In the genomic region with DNA sequence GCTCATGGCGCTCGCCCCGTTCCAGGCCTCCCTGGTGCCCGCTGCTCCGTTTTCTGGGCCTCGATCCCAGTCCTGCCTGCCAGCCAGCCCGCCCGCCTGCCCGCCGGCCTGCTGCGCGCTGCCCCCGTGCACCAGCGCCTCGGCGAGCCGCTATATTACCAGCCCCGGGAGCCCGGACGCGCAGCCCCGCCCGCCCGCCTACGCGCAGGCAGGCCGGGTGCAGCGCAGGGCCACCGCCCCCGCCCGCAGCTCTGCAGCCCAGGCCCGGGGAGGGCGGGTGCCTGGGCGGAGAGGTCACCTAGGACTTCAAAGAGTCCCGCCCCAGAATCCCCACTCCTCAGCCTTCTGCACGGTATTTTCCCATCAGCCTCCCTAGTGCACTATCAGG, we compare ENCODE assay signal across 9 cellular contexts. TPM values are rescaled to one million over a fixed set of nuclear protein-coding genes. Genes with fewer than 3 reads are reported as not detected.
DNase-seq lines count a peak whose midpoint lies in the region; ATAC-seq and TF ChIP-seq lines count a peak whose summit lies in the region.
"Had no signal": no experiment of that assay in that cellular context is flagged by ENCODE, and none has a peak within 500 bp of the region (broad histone marks: within the 10 kb centered on the region; RNA-seq: fewer than 3 reads in every experiment).

A gene (minus strand): TSS at position 157 of the 388 bp plus-strand sequence. CDS start 151 bp downstream, at position 6.

- no peak for TF ChIP-seq POLR2A in ovary (IDR thresholded peaks at IDR 0.05)

- H3K27me3 Mint-ChIP-seq in Calu3 (ENCODE audit: unreplicated experiment) (no peaks in the 10 kb centered on the region), T-cell (peaks cover 27 to 44% of the 10 kb centered on the region in 2 donors)

- H3K9me3 Mint-ChIP-seq in Calu3 (ENCODE audit: low read depth, unreplicated experiment) = no peaks in the 10 kb centered on the region
- no peaks in the 10 kb centered on the region for H3K9me3 Mint-ChIP-seq in T-cell

- ATAC-seq in T-cell (replicated peaks in 1 of 4) (peak in 3 of 4 experiments; percentile 40 to 66 (median 54)), GM18517 (IDR thresholded peaks at IDR 0.05; ENCODE audit: unreplicated experiment) (no peak), GM18867 (IDR thresholded peaks at IDR 0.05; ENCODE audit: unreplicated experiment) (no peak)

- no peaks in the 10 kb centered on the region for H3K36me3 ChIP-seq in ovary
- no peaks in the 10 kb centered on the region for H3K36me3 ChIP-seq in SJCRH30

- H3K27ac Mint-ChIP-seq in Calu3 (ENCODE audit: unreplicated experiment) = peak within 1 kb of the TSS; percentile 27
- no peak within 1 kb of the TSS for H3K27ac Mint-ChIP-seq in T-cell

- H3K4me3 Mint-ChIP-seq in Calu3 (ENCODE audit: low read depth, unreplicated experiment) (peak within 1 kb of the TSS; percentile 36), T-cell (peak within 1 kb of the TSS in 1 of 3 donors; percentile 29)

- CTCF ChIA-PET in Calu3 (lab: Charles Lee) (interaction anchor here (0.6 kb wide), 1 partner anchor 16 kb away, joined by 4 read pairs; no protein-coding TSS in a partner anchor), T-cell (lab: Charles Lee) (no interaction called here)

- H3K4me1 ChIP-seq in ovary (ENCODE audit: insufficient read depth) (peaks cover 2% of the 10 kb centered on the region), SJCRH30 (no peaks in the 10 kb centered on the region)

- WGBS in ovary, 3 donors = 13 to 31% (median 24%) methylated on average over 15 to 36 of the region's 36 CpGs

- H3K4me1 Mint-ChIP-seq in Calu3 (ENCODE audit: low read depth, unreplicated experiment) (peaks cover 45% of the 10 kb centered on the region), T-cell (peaks cover 0 to 2% (median 2%) of the 10 kb centered on the region in 3 donors)

- TF ChIP-seq CTCF in Calu3 (IDR thresholded peaks at IDR 0.05; ENCODE audit: unreplicated experiment) (no peak), fibroblast of mammary gland (conservative IDR thresholded peaks at IDR 0.05; ENCODE audit: control insufficient read depth, insufficient read depth, low read depth, low read length) (no peak), ovary (IDR thresholded peaks at IDR 0.05) (no peak)

- no peak for TF ChIP-seq EP300 in ovary (IDR thresholded peaks at IDR 0.05)

- POLR2A ChIA-PET in T-cell (lab: Charles Lee) = no interaction called here

- intact Hi-C loops in Calu3 (cut with micrococcal nuclease; ENCODE audit: unreplicated experiment) = no loop called here
- intact Hi-C loops in ovary (cut with DNase I) = no loop called here

- peaks cover 21% of the 10 kb centered on the region for H3K36me3 Mint-ChIP-seq in Calu3 (ENCODE audit: insufficient read depth, unreplicated experiment)
- H3K36me3 Mint-ChIP-seq in T-cell = no peaks in the 10 kb centered on the region

- BruUV-seq in Calu3 (replicated peaks; lab: Mats Ljungman, UMichigan) = no TSS peak

- H3K4me3 ChIP-seq in fibroblast of mammary gland (ENCODE audit: control insufficient read depth, low read depth, low read length) (peak within 1 kb of the TSS; percentile 20), ovary (peak within 1 kb of the TSS; percentile 51), SJCRH30 (no peak within 1 kb of the TSS)

- H3K27me3 ChIP-seq in ovary (no peaks in the 10 kb centered on the region), SJCRH30 (no peaks in the 10 kb centered on the region)

- DNase-seq in Calu3 = peak; percentile 63
- DNase-seq in T-cell = peak in 7 of 34 experiments; percentile 2 to 16 (median 4)
- DNase-seq in fibroblast of mammary gland (ENCODE audit: low read depth) = peak; percentile 2
- peak; percentile 53 to 76 (median 62) for DNase-seq in ovary
- DNase-seq in COR-L47 (lab: John Stamatoyannopoulos, UW) = no peak
- no peak for DNase-seq in SJCRH30

- peak within 1 kb of the TSS; percentile 50 to 86 for H3K27ac ChIP-seq in ovary
- no peak within 1 kb of the TSS for H3K27ac ChIP-seq in SJCRH30

- no peaks in the 10 kb centered on the region for H3K9me3 ChIP-seq in ovary
- no peaks in the 10 kb centered on the region for H3K9me3 ChIP-seq in SJCRH30 (replicated peaks)

RNA-seq across cellular contexts. Expression of the gene that starts here (rescaled TPM):
- total RNA-seq in Calu3 (2022) = 45.0 and 56.8 TPM in 2 replicates
- under 1 TPM in 3 of 5 donors, not detected in 2; 0.13 to 0.20 (median 0.16) TPM for total RNA-seq in T-cell
- 100 to 1,000 TPM in 4 of 7 donors, 10 to 100 TPM in 3; 57.2 to 213 (median 132) TPM for total RNA-seq in ovary
- 100 to 1,000 TPM; 180 to 322 TPM for polyA plus RNA-seq in ovary
- not detected in 2 replicates for total RNA-seq in SJCRH30 (2014; rRNA removed; shearing (Covaris generic))
- polyA plus RNA-seq: neural cell had no signal

Comparison
In these comparisons a context has a peak if more than half of its experiments do, and no peak if none do; other contexts are left out.
1. RNA of the gene that starts here (total RNA-seq): 57.2 to 213 TPM in ovary and 45.0 to 56.8 TPM in Calu3; 0.13 to 0.20 TPM in T-cell and not detected in SJCRH30; every median in the first group is over 10 times any median in the second.
2. Peak in ATAC-seq in T-cell; RNA of the gene not detected or under 1 TPM.
3. DNase-seq: peak in Calu3 (single experiment), fibroblast of mammary gland (single experiment) and ovary (5 of 5); none in COR-L47 (single experiment) and SJCRH30 (0 of 2).